ENCODE assay signal across 10 cellular contexts in genomic region chr17:64641499-64641898, GRCh38. TPM values are rescaled to one million over a fixed set of nuclear protein-coding genes. Genes with fewer than 3 reads are reported as not detected.
DNase-seq lines count a peak whose midpoint lies in the region; ATAC-seq and FAIRE-seq lines count a peak whose summit lies in the region.
"Had no signal": no experiment of that assay in that cellular context is flagged by ENCODE, and none has a peak within 500 bp of the region (broad histone marks: within the 10 kb centered on the region; RNA-seq: fewer than 3 reads in every experiment).

No MANE protein-coding gene starts in this region.

- H3K79me2 ChIP-seq in GM23248 (ENCODE audit: insufficient read depth): peaks cover 100% of the 10 kb centered on the region

- H3K9me2 ChIP-seq in GM23248 (ENCODE audit: insufficient read depth): no peaks in the 10 kb centered on the region

- H3F3A ChIP-seq in GM23248 (ENCODE audit: insufficient read depth): peaks cover 74% of the 10 kb centered on the region

- H3K9ac ChIP-seq in GM23248: peak overlapping the region; percentile 6; the same call in 1 of the 2 replicates

- FAIRE-seq in RCC 7860 (lab: Jason Lieb, UNC) (no peak), GM19239 (lab: Jason Lieb, UNC) (no peak)

- peak overlapping the region; percentile 52 for H3K27ac ChIP-seq in GM23248
- H3K27ac ChIP-seq: cardiac muscle cell had no signal

- H4K20me1 ChIP-seq in GM23248 (ENCODE audit: insufficient read depth): peaks cover 34% of the 10 kb centered on the region

- H2AFZ ChIP-seq in GM23248: no peak overlapping the region

- H3K9me3 ChIP-seq in GM23248 (ENCODE audit: low read depth): no peaks in the 10 kb centered on the region

- in situ Hi-C loops in GM23248 (cut with MboI): no loop called here

- peak overlapping the region; percentile 27 for H3K4me3 ChIP-seq in GM23248
- H3K4me3 ChIP-seq: cardiac muscle cell had no signal

- H3K27me3 ChIP-seq in GM23248 (replicated peaks; ENCODE audit: insufficient read depth): no peaks in the 10 kb centered on the region
- H3K27me3 ChIP-seq: cardiac muscle cell had no signal

- H3K36me3 ChIP-seq in GM23248 (ENCODE audit: low read depth): peaks cover 28% of the 10 kb centered on the region
- H3K36me3 ChIP-seq: cardiac muscle cell had no signal

- H3K4me2 ChIP-seq in GM23248 (ENCODE audit: unreplicated experiment): peak overlapping the region; percentile 65

- H3K4me1 ChIP-seq in GM23248 (ENCODE audit: insufficient read depth): peaks cover 45% of the 10 kb centered on the region

- ATAC-seq in HG02642 (IDR thresholded peaks at IDR 0.05; ENCODE audit: poor library complexity, unreplicated experiment): no peak
- ATAC-seq: T-helper 17 cell had no signal

- DNase-seq in GM23248 (peak; percentile 94), RCC 7860 (ENCODE audit: low spot score) (peak; percentile 64), fibroblast of peridontal ligament (ENCODE audit: extremely low read depth) (peak; percentile 93), renal cortical epithelial cell (ENCODE audit: low read depth) (peak; percentile 80), GM19239 (ENCODE audit: insufficient read length, low spot score) (no peak), NCI-H2107 treated with DMSO at 0.1 percent for 48 hours (lab: John Stamatoyannopoulos, UW; ENCODE audit: unreplicated experiment) (no peak)
- no peak for DNase-seq in stimulated activated CD4-positive, alpha-beta T cell treated with anti-CD3 and anti-CD28 coated beads, Interleukin-15, amount 100 ng/mL, for 24 hours
- DNase-seq: T-helper 17 cell had no signal

- 2 to 15% methylated on average over 2 of the region's 2 CpGs for WGBS in GM23248 (ENCODE audit: low coverage in 1 of 2, low lambda C conversion rate in 2 of 2, missing lambda C conversion rate in 2 of 2), 2 experiments

RNA-seq across cellular contexts. Expression of gene SMURF2, which starts 20.6 kb away (rescaled TPM):
- total RNA-seq in GM23248 (2014; rRNA removed; shearing (Covaris generic)): 157 and 159 TPM in 2 replicates
- polyA plus RNA-seq in GM23248 (2016; fragmentation: Nextera tagmentation; extraction: Ambion mirVana): 50.8 and 54.3 TPM in 2 replicates
- 77.1 and 92.9 TPM in 2 replicates for total RNA-seq in renal cortical epithelial cell

Comparison
In these comparisons a context has a peak if more than half of its experiments do, and no peak if none do; other contexts are left out.
1. DNase-seq: peak in GM23248 (single experiment), RCC 7860 (single experiment), fibroblast of peridontal ligament (single experiment) and renal cortical epithelial cell (single experiment); none in GM19239 (single experiment), NCI-H2107 treated with DMSO at 0.1 percent for 48 hours (single experiment) and stimulated activated CD4-positive, alpha-beta T cell treated with anti-CD3 and anti-CD28 coated beads, Interleukin-15, amount 100 ng/mL, for 24 hours (single experiment).